ENCODE assay signal across 1 cellular context in genomic region chr14:64203366-64204006, GRCh38.
TF ChIP-seq lines count a peak whose summit lies in the region.

No MANE protein-coding gene starts in this region.

TF ChIP-seq in HepG2, 621 proteins besides CTCF, POLR2A, EP300 and RAD21 (continued from another document):
- TF ChIP-seq BCLAF1 (IDR thresholded peaks at IDR 0.05), result no peak
- no peak for TF ChIP-seq MYPOP (CRISPR knock-in tag; IDR thresholded peaks at IDR 0.05)
